1 cellular context compared by ENCODE assay signal in genomic region chr1:233707153-233707905, GRCh38.
TF ChIP-seq lines count a peak whose summit lies in the region.

No MANE protein-coding gene starts in this region.

TF ChIP-seq in K562, 482 proteins besides CTCF, POLR2A, EP300 and RAD21 (continued from another document and continues in another):
- TF ChIP-seq ZBTB40 (IDR thresholded peaks at IDR 0.05) (no peak; the same call in 1 of the 2 replicates), ZBTB40 (CRISPR knock-in tag; IDR thresholded peaks at IDR 0.05) (no peak), HDAC2 (IDR thresholded peaks at IDR 0.05) (peak; percentile 83), HES1 (IDR thresholded peaks at IDR 0.05; ENCODE audit: low read depth) (peak; percentile 38; the same call in 1 of the 2 replicates), ARID1B (IDR thresholded peaks at IDR 0.05) (peak; percentile 88), NFIC (IDR thresholded peaks at IDR 0.05) (peak; percentile 61), PHF21A (IDR thresholded peaks at IDR 0.05; ENCODE audit: borderline replicate concordance, low read depth) (no peak), ZNF785 (CRISPR knock-in tag; IDR thresholded peaks at IDR 0.05) (no peak), PYGO2 (tag; IDR thresholded peaks at IDR 0.05) (no peak), SP1 (CRISPR knock-in tag; IDR thresholded peaks at IDR 0.05) (peak; percentile 47; the same call in 1 of the 2 replicates), DACH1 (IDR thresholded peaks at IDR 0.05; ENCODE audit: partially characterized antibody) (peak; percentile 61), FOXK2 (conservative IDR thresholded peaks at IDR 0.05 in 1 of 2, IDR thresholded peaks at IDR 0.05 in 1 of 2; ENCODE audit: low read depth in 2 of 2) (peak; percentile 56 to 64), DMBX1 (CRISPR knock-in tag; IDR thresholded peaks at IDR 0.05; ENCODE audit: borderline replicate concordance) (0 out of 2 replicates have a peak, but pooled peaks have one; percentile 39), KDM2B (CRISPR knock-in tag; IDR thresholded peaks at IDR 0.05) (no peak), NCOA2 (IDR thresholded peaks at IDR 0.05; ENCODE audit: partially characterized antibody in 2 of 2) (no peak), CEBPB (tag; IDR thresholded peaks at IDR 0.05) (peak; percentile 79), ZNF551 (CRISPR knock-in tag; IDR thresholded peaks at IDR 0.05) (no peak), ZEB2 (IDR thresholded peaks at IDR 0.05) (peak; percentile 72), ETV1 (tag; conservative IDR thresholded peaks at IDR 0.05; ENCODE audit: low read depth) (no peak), SMARCC2 (IDR thresholded peaks at IDR 0.05; ENCODE audit: low read depth) (peak; percentile 77), ZNF764 (CRISPR knock-in tag; IDR thresholded peaks at IDR 0.05; ENCODE audit: low read depth) (peak; percentile 82; the same call in 1 of the 2 replicates), ILK (tag; IDR thresholded peaks at IDR 0.05; ENCODE audit: borderline replicate concordance, low read depth) (no peak), CBFA2T3 (IDR thresholded peaks at IDR 0.05) (peak; percentile 95), CCNT2 (IDR thresholded peaks at IDR 0.05; ENCODE audit: borderline replicate concordance, extremely low read depth, insufficient read length, low read depth, low read length) (peak; percentile 42), AFF1 (IDR thresholded peaks at IDR 0.05; ENCODE audit: low read depth in 1 of 2, partially characterized antibody in 2 of 2) (peak in 1 of 2 experiments; percentile 6), TEAD4 (IDR thresholded peaks at IDR 0.05; ENCODE audit: low read length) (peak; percentile 88), TEAD4 (CRISPR knock-in tag; IDR thresholded peaks at IDR 0.05; ENCODE audit: borderline replicate concordance) (no peak), NCOA1 (IDR thresholded peaks at IDR 0.05; ENCODE audit: low read depth) (peak; percentile 59; the same call in 1 of the 2 replicates), KLF13 (tag; IDR thresholded peaks at IDR 0.05; ENCODE audit: borderline replicate concordance, low read depth) (no peak), ZNF12 (CRISPR knock-in tag; IDR thresholded peaks at IDR 0.05) (no peak), ZKSCAN1 (IDR thresholded peaks at IDR 0.05; ENCODE audit: low read depth, low read length) (peak; percentile 15; the same call in 1 of the 2 replicates), PRPF4 (IDR thresholded peaks at IDR 0.05; ENCODE audit: insufficient read depth, low read depth, low read length, poor library complexity, severe bottlenecking) (no peak), HIVEP1 (CRISPR knock-in tag; IDR thresholded peaks at IDR 0.05) (no peak), ZNF395 (CRISPR knock-in tag; IDR thresholded peaks at IDR 0.05) (0 out of 2 replicates have a peak, but pooled peaks have one; percentile 44), ZNF398 (CRISPR knock-in tag; IDR thresholded peaks at IDR 0.05) (no peak), NCOR1 (IDR thresholded peaks at IDR 0.05) (peak; percentile 86), ZBTB26 (CRISPR knock-in tag; IDR thresholded peaks at IDR 0.05) (no peak), KAT8 (IDR thresholded peaks at IDR 0.05; ENCODE audit: low read depth) (0 out of 2 replicates have a peak, but pooled peaks have one; percentile 14)
- TF ChIP-seq, protein P1, sequence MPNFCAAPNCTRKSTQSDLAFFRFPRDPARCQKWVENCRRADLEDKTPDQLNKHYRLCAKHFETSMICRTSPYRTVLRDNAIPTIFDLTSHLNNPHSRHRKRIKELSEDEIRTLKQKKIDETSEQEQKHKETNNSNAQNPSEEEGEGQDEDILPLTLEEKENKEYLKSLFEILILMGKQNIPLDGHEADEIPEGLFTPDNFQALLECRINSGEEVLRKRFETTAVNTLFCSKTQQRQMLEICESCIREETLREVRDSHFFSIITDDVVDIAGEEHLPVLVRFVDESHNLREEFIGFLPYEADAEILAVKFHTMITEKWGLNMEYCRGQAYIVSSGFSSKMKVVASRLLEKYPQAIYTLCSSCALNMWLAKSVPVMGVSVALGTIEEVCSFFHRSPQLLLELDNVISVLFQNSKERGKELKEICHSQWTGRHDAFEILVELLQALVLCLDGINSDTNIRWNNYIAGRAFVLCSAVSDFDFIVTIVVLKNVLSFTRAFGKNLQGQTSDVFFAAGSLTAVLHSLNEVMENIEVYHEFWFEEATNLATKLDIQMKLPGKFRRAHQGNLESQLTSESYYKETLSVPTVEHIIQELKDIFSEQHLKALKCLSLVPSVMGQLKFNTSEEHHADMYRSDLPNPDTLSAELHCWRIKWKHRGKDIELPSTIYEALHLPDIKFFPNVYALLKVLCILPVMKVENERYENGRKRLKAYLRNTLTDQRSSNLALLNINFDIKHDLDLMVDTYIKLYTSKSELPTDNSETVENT (CRISPR knock-in tag; IDR thresholded peaks at IDR 0.05) = no peak
